In genomic region chr7:138267934-138268333, GRCh38 we compare ENCODE assay signal across 1 cellular context.
TF ChIP-seq lines count a peak whose summit lies in the region.

No MANE protein-coding gene starts in this region.

TF ChIP-seq in H1, 55 proteins besides CTCF, POLR2A, EP300 and RAD21:
- TF ChIP-seq RNF2 (IDR thresholded peaks at IDR 0.05; ENCODE audit: borderline replicate concordance, low read depth, low read length, missing control alignments, poor library complexity, severe bottlenecking), result no peak
TF ChIP-seq in H1: peak in this region for 0.
